ENCODE assay signal across 20 cellular contexts in the genomic region with DNA sequence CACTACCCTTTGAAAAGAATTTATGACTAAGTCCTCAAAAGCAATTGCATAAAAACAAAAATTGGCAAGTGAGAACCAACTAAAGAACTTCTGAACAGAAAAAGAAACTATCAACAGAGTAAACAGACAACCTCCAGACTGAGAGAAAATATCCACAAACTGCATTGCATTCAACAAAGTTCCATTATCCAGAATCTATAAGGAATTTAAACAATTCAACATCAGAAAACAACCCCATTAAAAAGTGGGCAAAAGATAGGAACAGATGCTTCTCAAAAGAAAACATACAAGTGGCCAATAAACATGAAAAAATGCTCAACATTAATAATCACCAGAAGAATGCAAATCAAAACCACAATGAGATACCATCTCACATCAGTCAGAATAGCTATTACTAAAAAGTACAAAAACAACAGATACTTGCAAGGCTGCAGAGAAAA.
DNase-seq lines count a peak whose midpoint lies in the region; ATAC-seq and TF ChIP-seq lines count a peak whose summit lies in the region.
"Had no signal": no experiment of that assay in that cellular context is flagged by ENCODE, and none has a peak within 500 bp of the region (broad histone marks: within the 10 kb centered on the region; RNA-seq: fewer than 3 reads in every experiment).

No MANE protein-coding gene starts in this region.

- H3K27me3 ChIP-seq in BE2C: no peaks in the 10 kb centered on the region
- H3K27me3 ChIP-seq: tibial artery had no signal

- no peaks in the 10 kb centered on the region for H3K36me3 ChIP-seq in BE2C
- H3K36me3 ChIP-seq: left ventricle myocardium inferior, tibial artery had no signal

- DNase-seq in AG10803 (ENCODE audit: low read depth) (peak; percentile 92), M059J (ENCODE audit: low read depth) (peak; percentile 72), dedifferentiated amniotic fluid mesenchymal stem cell (ENCODE audit: extremely low spot score) (peak; percentile 72), myocyte (ENCODE audit: low read depth) (peak; percentile 64), NCI-H2171 (lab: John Stamatoyannopoulos, UW) (no peak), BE2C (no peak)
- DNase-seq in activated T-cell treated with anti-CD3 and anti-CD28 coated beads, Interleukin-2, amount 50 U/mL, for 4 hours: no peak
- DNase-seq in stimulated activated CD8-positive, alpha-beta memory T cell treated with anti-CD3 and anti-CD28 coated beads, Interleukin-4, amount 100 ng/mL, for 48 hours: no peak
- DNase-seq: activated CD4-positive, alpha-beta T cell treated with anti-CD3 and anti-CD28 coated beads, Interleukin-2, amount 10 ng/mL, durations not matched to agents 24 days and 14 days; DMS79 treated with DMSO at 0.1 percent for 48 hours; H9; left ventricle myocardium inferior; retina; SHP77 treated with DMSO at 0.1 percent for 48 hours; stimulated activated CD4-positive, alpha-beta T cell treated with anti-CD3 and anti-CD28 coated beads, Interleukin-1b, Interleukin-23, amount 100 ng/mL, for 48 hours; T1000; tibial artery had no signal

- H3K36me3 Mint-ChIP-seq in activated T-cell treated with anti-CD3 and anti-CD28 coated beads, Interleukin-2, amount 50 U/mL, for 4 hours (ENCODE audit: insufficient read depth): no peaks in the 10 kb centered on the region
- H3K36me3 Mint-ChIP-seq: activated naive CD8-positive, alpha-beta T cell had no signal

- ATAC-seq in activated T-cell treated with anti-CD3 and anti-CD28 coated beads, Interleukin-2, amount 50 U/mL, for 4 hours: no peak

- no peaks in the 10 kb centered on the region for H3K27me3 Mint-ChIP-seq in activated T-cell treated with anti-CD3 and anti-CD28 coated beads, Interleukin-2, amount 50 U/mL, for 4 hours (ENCODE audit: low read depth)
- H3K27me3 Mint-ChIP-seq: activated CD4-positive, alpha-beta T cell treated with anti-CD3 and anti-CD28 coated beads, Interleukin-2, amount 10 ng/mL, durations not matched to agents 24 days and 14 days; activated naive CD8-positive, alpha-beta T cell had no signal

- peaks cover 6% of the 10 kb centered on the region for H3K9me3 Mint-ChIP-seq in activated T-cell treated with anti-CD3 and anti-CD28 coated beads, Interleukin-2, amount 50 U/mL, for 4 hours

- H3K4me3 Mint-ChIP-seq in activated T-cell treated with anti-CD3 and anti-CD28 coated beads, Interleukin-2, amount 50 U/mL, for 4 hours: no peak overlapping the region
- H3K4me3 Mint-ChIP-seq: activated CD4-positive, alpha-beta T cell treated with anti-CD3 and anti-CD28 coated beads, Interleukin-2, amount 10 ng/mL, durations not matched to agents 24 days and 14 days; activated naive CD8-positive, alpha-beta T cell; CD14-positive monocyte; H9; nephron had no signal

- H3K9me3 ChIP-seq in BE2C: no peaks in the 10 kb centered on the region
- H3K9me3 ChIP-seq: tibial artery had no signal

- H3K4me1 ChIP-seq in BE2C: no peaks in the 10 kb centered on the region
- H3K4me1 ChIP-seq: left ventricle myocardium inferior had no signal

- no peaks in the 10 kb centered on the region for H3K4me1 Mint-ChIP-seq in activated T-cell treated with anti-CD3 and anti-CD28 coated beads, Interleukin-2, amount 50 U/mL, for 4 hours (ENCODE audit: low read depth)
- H3K4me1 Mint-ChIP-seq: activated CD4-positive, alpha-beta T cell treated with anti-CD3 and anti-CD28 coated beads, Interleukin-2, amount 10 ng/mL, durations not matched to agents 24 days and 14 days; CD14-positive monocyte; H9; nephron had no signal

- no peak overlapping the region for H3K4me3 ChIP-seq in AG10803 (ENCODE audit: low read length)
- H3K4me3 ChIP-seq in BE2C (ENCODE audit: low read depth, low read length): no peak overlapping the region
- H3K4me3 ChIP-seq: left ventricle myocardium inferior, tibial artery had no signal

- TF ChIP-seq CTCF in AG10803 (conservative IDR thresholded peaks at IDR 0.05; ENCODE audit: low read length) (no peak), BE2C (IDR thresholded peaks at IDR 0.05; ENCODE audit: low read depth, low read length) (no peak)

Comparison
In these comparisons a context has a peak if more than half of its experiments do, and no peak if none do; other contexts are left out.
1. DNase-seq: peak in AG10803 (single experiment), M059J (single experiment), dedifferentiated amniotic fluid mesenchymal stem cell (single experiment) and myocyte (single experiment); none in NCI-H2171 (single experiment), BE2C (single experiment), activated T-cell treated with anti-CD3 and anti-CD28 coated beads, Interleukin-2, amount 50 U/mL, for 4 hours (single experiment) and stimulated activated CD8-positive, alpha-beta memory T cell treated with anti-CD3 and anti-CD28 coated beads, Interleukin-4, amount 100 ng/mL, for 48 hours (single experiment).